23 cellular contexts compared by ENCODE assay signal in genomic region chr10:8356283-8356682, GRCh38.
DNase-seq lines count a peak whose midpoint lies in the region; ATAC-seq, FAIRE-seq and TF ChIP-seq lines count a peak whose summit lies in the region.
"Had no signal": no experiment of that assay in that cellular context is flagged by ENCODE, and none has a peak within 500 bp of the region (broad histone marks: within the 10 kb centered on the region; RNA-seq: fewer than 3 reads in every experiment).

No MANE protein-coding gene starts in this region.

- no peak for FAIRE-seq in K562 (lab: Jason Lieb, UNC)
- FAIRE-seq: A204.1, GM12892, GM19239, H1 had no signal

- POLR2A ChIA-PET in K562 (lab: Yijun Ruan, JAX), result no interaction called here

- no peak overlapping the region for H3K4me3 Mint-ChIP-seq in T-helper 2 cell treated with Interferon-gamma antibody and Interleukin-4, amounts not matched to agents 5 μg/mL and 100 μg/mL, for 36 hours
- H3K4me3 Mint-ChIP-seq: B cell; CD14-positive monocyte; CD4-positive, alpha-beta T cell; CD8-positive, alpha-beta memory T cell had no signal

- H3K27me3 ChIP-seq in BLaER1, result no peaks in the 10 kb centered on the region
- H3K27me3 ChIP-seq in K562 (ENCODE audit: control insufficient read depth in 2 of 2, insufficient read depth in 2 of 2, low read length in 2 of 2), result no peaks in the 10 kb centered on the region
- H3K27me3 ChIP-seq: BLaER1 treated with 17β-estradiol and CSF1 and Interleukin-3, amounts not matched to agents 10 nM and 100 nM had no signal

- TF ChIP-seq EP300 in K562 (IDR thresholded peaks at IDR 0.05; ENCODE audit: low read length), result no peak

- H3K9me3 ChIP-seq in BLaER1 (peaks cover 6% of the 10 kb centered on the region), KOPT-K1 (ENCODE audit: insufficient read depth, low read length, poor library complexity, severe bottlenecking) (peaks cover 6% of the 10 kb centered on the region), K562 (replicated peaks; ENCODE audit: control insufficient read depth, insufficient read depth, low read depth, low read length) (no peaks in the 10 kb centered on the region)

- TF ChIP-seq CTCF in K562 (IDR thresholded peaks at IDR 0.05 in 2 of 3, conservative IDR thresholded peaks at IDR 0.05 in 1 of 3; ENCODE audit: insufficient read depth in 2 of 3, low read depth in 1 of 3, low read length in 3 of 3), result no peak

- peak overlapping the region; percentile 72 for H3K27ac Mint-ChIP-seq in T-helper 2 cell treated with Interferon-gamma antibody and Interleukin-4, amounts not matched to agents 5 μg/mL and 100 μg/mL, for 36 hours
- H3K27ac Mint-ChIP-seq: B cell; CD14-positive monocyte; CD4-positive, alpha-beta T cell had no signal

- intact Hi-C loops in K562 (cut with micrococcal nuclease), result no loop called here

- H3K36me3 ChIP-seq in BLaER1 (no peaks in the 10 kb centered on the region), KOPT-K1 (ENCODE audit: insufficient read depth, low read length) (no peaks in the 10 kb centered on the region), K562 (ENCODE audit: control insufficient read depth, insufficient read depth, low read length) (no peaks in the 10 kb centered on the region)
- H3K36me3 ChIP-seq: BLaER1 treated with 17β-estradiol and CSF1 and Interleukin-3, amounts not matched to agents 10 nM and 100 nM had no signal

- in situ Hi-C loops in K562 (cut with MboI), result no loop called here

- no peak for TF ChIP-seq RAD21 in K562 (CRISPR knock-in tag; conservative IDR thresholded peaks at IDR 0.05 in 1 of 2, IDR thresholded peaks at IDR 0.05 in 1 of 2)

- H3K4me3 ChIP-seq in BLaER1 (no peak overlapping the region), K562 (no peak overlapping the region)
- H3K4me3 ChIP-seq: BLaER1 treated with 17β-estradiol and CSF1 and Interleukin-3, amounts not matched to agents 10 nM and 100 nM; GM23248 had no signal

- H3K4me1 ChIP-seq in BLaER1 (peaks cover 17% of the 10 kb centered on the region), K562 (replicated peaks in 1 of 2; ENCODE audit: control insufficient read depth in 2 of 2, insufficient read depth in 2 of 2, low read length in 2 of 2) (no peaks in the 10 kb centered on the region)

- no peaks in the 10 kb centered on the region for H3K9me1 ChIP-seq in K562 (ENCODE audit: control insufficient read depth, insufficient read depth, low read length)

- 0 out of 2 replicates have a peak overlapping the region, but pooled peaks have one; percentile 3 for H3K4me2 ChIP-seq in BLaER1
- H3K4me2 ChIP-seq in K562 (ENCODE audit: insufficient read depth, low read length), result no peak overlapping the region

- H3K4me1 Mint-ChIP-seq in T-helper 2 cell treated with Interferon-gamma antibody and Interleukin-4, amounts not matched to agents 5 μg/mL and 100 μg/mL, for 36 hours (ENCODE audit: low read depth), result peaks cover 75% of the 10 kb centered on the region
- H3K4me1 Mint-ChIP-seq: B cell, CD14-positive monocyte had no signal

- no peaks in the 10 kb centered on the region for H3K79me2 ChIP-seq in K562 (ENCODE audit: control insufficient read depth, insufficient read depth, low read length)

- ATAC-seq in K562 (no peak), HG02610 (IDR thresholded peaks at IDR 0.05; ENCODE audit: unreplicated experiment) (no peak)

- no peaks in the 10 kb centered on the region for H3K27me3 Mint-ChIP-seq in T-helper 2 cell treated with Interferon-gamma antibody and Interleukin-4, amounts not matched to agents 5 μg/mL and 100 μg/mL, for 36 hours (ENCODE audit: low read depth)
- H3K27me3 Mint-ChIP-seq: B cell; CD4-positive, alpha-beta T cell had no signal

- 0% methylated on average over 1 of the region's 2 CpGs for WGBS in K562 (ENCODE audit: insufficient coverage, low coverage, missing lambda C conversion rate)

- H3K27ac ChIP-seq in BLaER1 (no peak overlapping the region), KOPT-K1 (ENCODE audit: low read depth, low read length, poor library complexity, severe bottlenecking) (peak overlapping the region; percentile 93), K562 (ENCODE audit: extremely low read depth, low read depth, low read length) (no peak overlapping the region)
- H3K27ac ChIP-seq: 22Rv1; BLaER1 treated with 17β-estradiol and CSF1 and Interleukin-3, amounts not matched to agents 10 nM and 100 nM; GM23248 had no signal

- no peak overlapping the region for H2AFZ ChIP-seq in K562 (ENCODE audit: low read depth, low read length)
- H2AFZ ChIP-seq: GM23248 had no signal

- no peak for DNase-seq in T-helper 2 cell treated with Interferon-gamma antibody and Interleukin-4, amounts not matched to agents 5 μg/mL and 100 μg/mL, for 36 hours (ENCODE audit: low spot score)
- DNase-seq in T-helper 2 cell, result no peak
- no peak for DNase-seq in K562 (ENCODE audit: extremely low read depth in 1 of 4, low spot score in 3 of 4)
- no peak for DNase-seq in NOMO-1 treated with DMSO at 0.1 percent for 48 hours (lab: John Stamatoyannopoulos, UW; ENCODE audit: unreplicated experiment)
- DNase-seq: Calu3; CD4-positive, alpha-beta T cell; CD8-positive, alpha-beta memory T cell; DMS53; DMS79 treated with DMSO at 0.1 percent for 48 hours; GM23248; H7; HCEC 1CT had no signal

- CTCF ChIA-PET in K562 (lab: Yijun Ruan, JAX; ENCODE audit: low intra/inter-chr PET ratio), result no interaction called here

- H4K20me1 ChIP-seq in BLaER1 (no peaks in the 10 kb centered on the region), K562 (replicated peaks; ENCODE audit: control insufficient read depth, insufficient read depth, low read length) (no peaks in the 10 kb centered on the region)
- H4K20me1 ChIP-seq: BLaER1 treated with 17β-estradiol and CSF1 and Interleukin-3, amounts not matched to agents 10 nM and 100 nM had no signal

- H3K9me3 Mint-ChIP-seq in T-helper 2 cell treated with Interferon-gamma antibody and Interleukin-4, amounts not matched to agents 5 μg/mL and 100 μg/mL, for 36 hours, result peaks cover 9% of the 10 kb centered on the region
- H3K9me3 Mint-ChIP-seq: CD4-positive, alpha-beta T cell; CD8-positive, alpha-beta memory T cell had no signal

- TF ChIP-seq POLR2A in K562 (conservative IDR thresholded peaks at IDR 0.05), result no peak

- H3K9ac ChIP-seq in BLaER1 (no peak overlapping the region), K562 (ENCODE audit: insufficient read depth in 1 of 2, low read depth in 2 of 2, low read length in 2 of 2) (no peak overlapping the region)
- H3K9ac ChIP-seq: BLaER1 treated with 17β-estradiol and CSF1 and Interleukin-3, amounts not matched to agents 10 nM and 100 nM; GM23248 had no signal

- no TSS peak for BruUV-seq in K562 (replicated peaks; lab: Mats Ljungman, UMichigan)

- peaks cover 29% of the 10 kb centered on the region for H3K36me3 Mint-ChIP-seq in T-helper 2 cell treated with Interferon-gamma antibody and Interleukin-4, amounts not matched to agents 5 μg/mL and 100 μg/mL, for 36 hours (ENCODE audit: low read depth)
- H3K36me3 Mint-ChIP-seq: CD14-positive monocyte had no signal

TF ChIP-seq in K562, 482 proteins besides CTCF, POLR2A, EP300 and RAD21:
- TF ChIP-seq CREB5 (CRISPR knock-in tag; IDR thresholded peaks at IDR 0.05) (no peak), ELF4 (CRISPR knock-in tag; IDR thresholded peaks at IDR 0.05) (0 out of 2 replicates have a peak, but pooled peaks have one; percentile 18), CEBPB (tag; IDR thresholded peaks at IDR 0.05) (no peak)
